Comparison of ENCODE assay signal across 8 cellular contexts in genomic region chr22:41288245-41288946, GRCh38. TPM values are rescaled to one million over a fixed set of nuclear protein-coding genes. Genes with fewer than 3 reads are reported as not detected.
A peak's percentile ranks its signal among the peaks of the same experiment; 100 is the strongest.
DNase-seq lines count a peak whose midpoint lies in the region; ATAC-seq and TF ChIP-seq lines count a peak whose summit lies in the region.

No MANE protein-coding gene starts in this region.

- peaks cover 9% of the 10 kb centered on the region for H3K36me3 Mint-ChIP-seq in activated CD8-positive, alpha-beta memory T cell treated with anti-CD3 and anti-CD28 coated beads, Interleukin-2, amount 10 ng/mL, durations not matched to agents 7 days and 5 days

- no peaks in the 10 kb centered on the region for H3K27me3 Mint-ChIP-seq in activated CD8-positive, alpha-beta memory T cell treated with anti-CD3 and anti-CD28 coated beads, Interleukin-2, amount 10 ng/mL, durations not matched to agents 7 days and 5 days

- no peaks in the 10 kb centered on the region for H3K9me3 Mint-ChIP-seq in activated CD8-positive, alpha-beta memory T cell treated with anti-CD3 and anti-CD28 coated beads, Interleukin-2, amount 10 ng/mL, durations not matched to agents 7 days and 5 days (ENCODE audit: low read depth)

- peak overlapping the region; percentile 31 for H3K4me3 Mint-ChIP-seq in activated CD8-positive, alpha-beta memory T cell treated with anti-CD3 and anti-CD28 coated beads, Interleukin-2, amount 10 ng/mL, durations not matched to agents 7 days and 5 days

- CTCF ChIA-PET in activated CD8-positive, alpha-beta memory T cell treated with anti-CD3 and anti-CD28 coated beads, Interleukin-2, amount 10 ng/mL, durations not matched to agents 7 days and 5 days (lab: Charles Lee): interaction anchor here (1.0 to 1.7 kb wide), 2 partner anchors 13 to 51 kb away, joined by 4 to 9 read pairs; partner anchors contain the start of gene ZC3H7B

- H3K4me1 Mint-ChIP-seq in activated CD8-positive, alpha-beta memory T cell treated with anti-CD3 and anti-CD28 coated beads, Interleukin-2, amount 10 ng/mL, durations not matched to agents 7 days and 5 days: peaks cover 25% of the 10 kb centered on the region

- no peak for DNase-seq in activated CD8-positive, alpha-beta memory T cell treated with anti-CD3 and anti-CD28 coated beads, Interleukin-2, amount 10 ng/mL, durations not matched to agents 7 days and 5 days
- no peak for DNase-seq in activated CD8-positive, alpha-beta memory T cell treated with anti-CD3 and anti-CD28 coated beads, Interleukin-2, amount 50 U/mL, for 4 hours
- DNase-seq in fibroblast of peridontal ligament (ENCODE audit: extremely low read depth) (peak; percentile 61), pulmonary artery endothelial cell (ENCODE audit: low read depth, low spot score) (peak; percentile 53)

- ATAC-seq in activated CD8-positive, alpha-beta memory T cell treated with anti-CD3 and anti-CD28 coated beads, Interleukin-2, amount 10 ng/mL, durations not matched to agents 7 days and 5 days: no peak
- ATAC-seq in SK-N-SH treated with all-trans-retinoic acid at 6 μM for 48 hours (peak; percentile 43), GM19397 (IDR thresholded peaks at IDR 0.05; ENCODE audit: unreplicated experiment) (no peak), HG03342 (IDR thresholded peaks at IDR 0.05; ENCODE audit: unreplicated experiment) (no peak), HG02642 (IDR thresholded peaks at IDR 0.05; ENCODE audit: poor library complexity, unreplicated experiment) (no peak)

- H3K27ac Mint-ChIP-seq in activated CD8-positive, alpha-beta memory T cell treated with anti-CD3 and anti-CD28 coated beads, Interleukin-2, amount 10 ng/mL, durations not matched to agents 7 days and 5 days: peak overlapping the region; percentile 76

TF ChIP-seq in SK-N-SH treated with all-trans-retinoic acid at 6 μM for 48 hours, 23 proteins besides CTCF, POLR2A, EP300 and RAD21:
- no peak for TF ChIP-seq TSHZ2 (CRISPR knock-in tag; IDR thresholded peaks at IDR 0.05)
- TF ChIP-seq ZNF70 (CRISPR knock-in tag; IDR thresholded peaks at IDR 0.05): no peak
- no peak for TF ChIP-seq SNAI2 (CRISPR knock-in tag; IDR thresholded peaks at IDR 0.05)
- TF ChIP-seq ARNTL (CRISPR knock-in tag; IDR thresholded peaks at IDR 0.05; ENCODE audit: borderline replicate concordance, low read depth): no peak
- no peak for TF ChIP-seq GLIS3 (CRISPR knock-in tag; IDR thresholded peaks at IDR 0.05)
- 0 out of 2 replicates have a peak, but pooled peaks have one; percentile 45 for TF ChIP-seq RARB (CRISPR knock-in tag; IDR thresholded peaks at IDR 0.05)

RNA-seq across cellular contexts. Expression of gene RANGAP1, which starts 2.4 kb away (rescaled TPM):
- total RNA-seq in activated CD8-positive, alpha-beta memory T cell treated with anti-CD3 and anti-CD28 coated beads, Interleukin-2, amount 10 ng/mL, durations not matched to agents 7 days and 5 days: 100 to 1,000 TPM; 145 to 155 TPM
- 120 and 191 TPM in 2 replicates for total RNA-seq in pulmonary artery endothelial cell

RNA-seq across cellular contexts. Expression of gene ZC3H7B, which starts 12.9 kb away (rescaled TPM):
- total RNA-seq in activated CD8-positive, alpha-beta memory T cell treated with anti-CD3 and anti-CD28 coated beads, Interleukin-2, amount 10 ng/mL, durations not matched to agents 7 days and 5 days: 10 to 100 TPM; 56.3 to 62.4 TPM
- 63.9 and 108 TPM in 2 replicates for total RNA-seq in pulmonary artery endothelial cell

RNA-seq across cellular contexts. Expression of gene CHADL, which starts 47.7 kb away (rescaled TPM):
- total RNA-seq in activated CD8-positive, alpha-beta memory T cell treated with anti-CD3 and anti-CD28 coated beads, Interleukin-2, amount 10 ng/mL, durations not matched to agents 7 days and 5 days: under 1 TPM; 0.12 to 0.38 TPM
- total RNA-seq in pulmonary artery endothelial cell: 0.66 and 0.74 TPM in 2 replicates

Comparison
In these comparisons a context has a peak if more than half of its experiments do, and no peak if none do; other contexts are left out.
1. DNase-seq: peak in fibroblast of peridontal ligament (single experiment) and pulmonary artery endothelial cell (single experiment); none in activated CD8-positive, alpha-beta memory T cell treated with anti-CD3 and anti-CD28 coated beads, Interleukin-2, amount 10 ng/mL, durations not matched to agents 7 days and 5 days (single experiment) and activated CD8-positive, alpha-beta memory T cell treated with anti-CD3 and anti-CD28 coated beads, Interleukin-2, amount 50 U/mL, for 4 hours (single experiment).